Comparison of ENCODE assay signal across 8 cellular contexts in genomic region chr3:151086484-151087456, GRCh38. TPM values are rescaled to one million over a fixed set of nuclear protein-coding genes. Genes with fewer than 3 reads are reported as not detected.
DNase-seq lines count a peak whose midpoint lies in the region; ATAC-seq and TF ChIP-seq lines count a peak whose summit lies in the region.

No MANE protein-coding gene starts in this region.

- no peaks in the 10 kb centered on the region for H3K36me3 Mint-ChIP-seq in T-helper 17 cell (ENCODE audit: low read depth)

- H3K4me1 Mint-ChIP-seq in T-helper 17 cell = peaks cover 11% of the 10 kb centered on the region

- peak overlapping the region; percentile 52 for H3K4me3 ChIP-seq in GM06990 (replicated peaks; ENCODE audit: low read depth, low read length)
- H3K4me3 ChIP-seq in astrocyte of the cerebellum (ENCODE audit: low read depth, low read length) = peak overlapping the region; percentile 62
- H3K4me3 ChIP-seq in rectal smooth muscle tissue (ENCODE audit: low read length) = peak overlapping the region; percentile 63
- H3K4me3 ChIP-seq in aorta (ENCODE audit: low read length in 2 of 2) = peak overlapping the region; percentile 5 to 66

- H3K36me3 ChIP-seq in GM06990 (ENCODE audit: control insufficient read depth, insufficient read depth, low read length) (no peaks in the 10 kb centered on the region), rectal smooth muscle tissue (ENCODE audit: control insufficient read depth, insufficient read depth, low read length) (no peaks in the 10 kb centered on the region), aorta (ENCODE audit: control insufficient read depth in 1 of 2, insufficient read depth in 2 of 2, low read length in 1 of 2) (no peaks in the 10 kb centered on the region)

- H3K4me1 ChIP-seq in rectal smooth muscle tissue (ENCODE audit: control insufficient read depth, insufficient read depth, low read length) (no peaks in the 10 kb centered on the region), aorta (ENCODE audit: control insufficient read depth in 1 of 2, insufficient read depth in 2 of 2, low read length in 2 of 2) (no peaks in the 10 kb centered on the region)

- in situ Hi-C loops in astrocyte of the cerebellum (cut with HindIII; ENCODE audit: low sequenced_read_pairs) = no loop called here

- H3K27ac Mint-ChIP-seq in T-helper 17 cell = peak overlapping the region; percentile 53

- no peak overlapping the region for H3K9ac ChIP-seq in rectal smooth muscle tissue (ENCODE audit: low read length)

- peaks cover 3% of the 10 kb centered on the region for H3K27me3 ChIP-seq in GM06990 (replicated peaks; ENCODE audit: control insufficient read depth, insufficient read depth, low read length)
- H3K27me3 ChIP-seq in rectal smooth muscle tissue (ENCODE audit: control insufficient read depth, insufficient read depth, low read length) = no peaks in the 10 kb centered on the region
- no peaks in the 10 kb centered on the region for H3K27me3 ChIP-seq in aorta (ENCODE audit: control insufficient read depth in 1 of 2, insufficient read depth in 2 of 2, low read length in 1 of 2)

- 1 to 3% methylated on average over 72 to 81 of the region's 81 CpGs for WGBS in aorta, 2 donors

- ATAC-seq in HG02588 (IDR thresholded peaks at IDR 0.05; ENCODE audit: unreplicated experiment) = peak; percentile 66
- ATAC-seq in T-helper 17 cell = peak; percentile 91
- ATAC-seq in aorta (ENCODE audit: low FRiP score) = peak; percentile 84

- H3K27me3 Mint-ChIP-seq in T-helper 17 cell = peaks cover 49% of the 10 kb centered on the region

- H3K9me3 ChIP-seq in T-helper 17 cell (ENCODE audit: control insufficient read depth, low read length, poor library complexity, severe bottlenecking) (no peaks in the 10 kb centered on the region), aorta (ENCODE audit: control insufficient read depth, low read length) (no peaks in the 10 kb centered on the region)

- TF ChIP-seq CTCF in GM06990 (IDR thresholded peaks at IDR 0.05; ENCODE audit: insufficient read depth, low read length, poor library complexity, severe bottlenecking) = peak; percentile 47
- TF ChIP-seq CTCF in astrocyte of the cerebellum (IDR thresholded peaks at IDR 0.05; ENCODE audit: low read depth, low read length, missing control alignments) = peak; percentile 72

- peak overlapping the region; percentile 91 for H3K4me3 Mint-ChIP-seq in T-helper 17 cell

- H3K27ac ChIP-seq in rectal smooth muscle tissue (ENCODE audit: low read depth, low read length) (no peak overlapping the region), aorta (ENCODE audit: low read depth in 1 of 2, low read length in 2 of 2) (no peak overlapping the region)

- DNase-seq in GM06990 (ENCODE audit: extremely low read depth, insufficient read length) = peak; percentile 64
- peak; percentile 88 for DNase-seq in NCI-H1092 treated with DMSO at 0.1 percent for 48 hours (lab: John Stamatoyannopoulos, UW)
- peak; percentile 22 to 52 (median 45) for DNase-seq in T-helper 17 cell
- peak; percentile 80 for DNase-seq in astrocyte of the cerebellum (ENCODE audit: low read depth)
- peak; percentile 85 for DNase-seq in hepatic stellate cell (ENCODE audit: low spot score)
- DNase-seq in aorta = peak; percentile 82 to 89

- intact Hi-C loops in aorta (cut with DNase I) = loop anchor here in 1 of 2 donors (10.0 kb wide), 1 partner anchor 322 kb away; the partner anchor contains the start of gene SIAH2

RNA-seq across cellular contexts. Expression of gene MED12L, which starts 1.3 kb away (rescaled TPM):
- total RNA-seq in T-helper 17 cell (1 to 10 TPM; 1.8 to 6.2 TPM), aorta (1 to 10 TPM; 1.1 to 2.3 TPM)
- not detected for polyA plus RNA-seq in aorta
